ENCODE assay signal across 33 cellular contexts in genomic region chr3:76652524-76652923, GRCh38.
"Had no signal": no experiment of that assay in that cellular context is flagged by ENCODE, and none has a peak within 500 bp of the region (broad histone marks: within the 10 kb centered on the region; RNA-seq: fewer than 3 reads in every experiment).

No MANE protein-coding gene starts in this region.

- FAIRE-seq: astrocyte, TTC549 had no signal

- H3K27ac ChIP-seq: adrenal gland, body of pancreas, brain microvascular endothelial cell, breast epithelium, VCaP had no signal

- ATAC-seq: activated CD8-positive, alpha-beta T cell treated with anti-CD3 and anti-CD28 coated beads for 36 hours; activated naive CD4-positive, alpha-beta T cell treated with anti-CD3 and anti-CD28 coated beads, Interleukin-2, amount 50 U/mL, for 72 hours; activated T-cell treated with anti-CD3 and anti-CD28 coated beads, Interleukin-2, amount 50 U/mL, for 4 hours; activated T-cell treated with anti-CD3 and anti-CD28 coated beads, Interleukin-2, amount 50 U/mL, for 72 hours; activated T-helper 17 cell treated with anti-CD3 and anti-CD28 coated beads, Interleukin-2, amount 50 U/mL, for 72 hours; body of pancreas had no signal

- H3K4me3 ChIP-seq: adrenal gland, body of pancreas, breast epithelium had no signal

- DNase-seq: activated B cell treated with CpG ODN at 0.5 μM for 24 hours; activated CD4-positive, alpha-beta memory T cell treated with anti-CD3 and anti-CD28 coated beads for 36 hours; activated CD4-positive, alpha-beta T cell treated with anti-CD3 and anti-CD28 coated beads for 4 hours; activated CD4-positive, alpha-beta T cell treated with anti-CD3 and anti-CD28 coated beads, Interleukin-2, amount 10 ng/mL, durations not matched to agents 24 days and 14 days; activated CD4-positive, alpha-beta T cell treated with anti-CD3 and anti-CD28 coated beads, Interleukin-2, amount 50 U/mL, for 1 hour; activated CD4-positive, alpha-beta T cell treated with anti-CD3 and anti-CD28 coated beads, Interleukin-2, amount 50 U/mL, for 4 hours; activated CD4-positive, CD25-positive, alpha-beta regulatory T cell treated with anti-CD3 and anti-CD28 coated beads, Interleukin-2, amount 50 U/mL, for 72 hours; activated CD8-positive, alpha-beta memory T cell treated with anti-CD3 and anti-CD28 coated beads, Interleukin-2, amount 50 U/mL, for 4 hours; activated CD8-positive, alpha-beta T cell treated with anti-CD3 and anti-CD28 coated beads for 36 hours; activated effector memory CD4-positive, alpha-beta T cell treated with anti-CD3 and anti-CD28 coated beads, Interleukin-2, amount 50 U/mL, for 16 hours; activated gamma-delta T cell treated with Interleukin-2 at 50 U/mL for 16 hours; activated naive CD4-positive, alpha-beta T cell; activated naive CD4-positive, alpha-beta T cell treated with anti-CD3 and anti-CD28 coated beads for 36 hours; activated naive CD4-positive, alpha-beta T cell treated with anti-CD3 and anti-CD28 coated beads, Interleukin-2, amount 50 U/mL, for 16 hours; activated naive CD8-positive, alpha-beta T cell treated with anti-CD3 and anti-CD28 coated beads for 36 hours; activated T-cell treated with anti-CD3 and anti-CD28 coated beads for 4 hours; activated T-cell treated with anti-CD3 and anti-CD28 coated beads, Interleukin-2, amount 50 U/mL, for 1 hour; activated T-cell treated with anti-CD3 and anti-CD28 coated beads, Interleukin-2, amount 50 U/mL, for 4 hours; activated T-cell treated with anti-CD3 and anti-CD28 coated beads, Interleukin-2, amount 50 U/mL, for 72 hours; adrenal gland; amniotic stem cell; aorta; body of pancreas; brain microvascular endothelial cell; central memory CD4-positive, alpha-beta T cell; T-helper 2 cell; T-helper 9 cell had no signal

- H3K4me1 ChIP-seq: adrenal gland, body of pancreas, breast epithelium had no signal

- H3K36me3 ChIP-seq: adrenal gland, brain microvascular endothelial cell, breast epithelium had no signal

- H3K27me3 ChIP-seq: adrenal gland, body of pancreas, brain microvascular endothelial cell, breast epithelium had no signal

- H3K9me3 ChIP-seq: adrenal gland, body of pancreas, breast epithelium had no signal
